Comparison of ENCODE assay signal across 1 cellular context in the genomic region with DNA sequence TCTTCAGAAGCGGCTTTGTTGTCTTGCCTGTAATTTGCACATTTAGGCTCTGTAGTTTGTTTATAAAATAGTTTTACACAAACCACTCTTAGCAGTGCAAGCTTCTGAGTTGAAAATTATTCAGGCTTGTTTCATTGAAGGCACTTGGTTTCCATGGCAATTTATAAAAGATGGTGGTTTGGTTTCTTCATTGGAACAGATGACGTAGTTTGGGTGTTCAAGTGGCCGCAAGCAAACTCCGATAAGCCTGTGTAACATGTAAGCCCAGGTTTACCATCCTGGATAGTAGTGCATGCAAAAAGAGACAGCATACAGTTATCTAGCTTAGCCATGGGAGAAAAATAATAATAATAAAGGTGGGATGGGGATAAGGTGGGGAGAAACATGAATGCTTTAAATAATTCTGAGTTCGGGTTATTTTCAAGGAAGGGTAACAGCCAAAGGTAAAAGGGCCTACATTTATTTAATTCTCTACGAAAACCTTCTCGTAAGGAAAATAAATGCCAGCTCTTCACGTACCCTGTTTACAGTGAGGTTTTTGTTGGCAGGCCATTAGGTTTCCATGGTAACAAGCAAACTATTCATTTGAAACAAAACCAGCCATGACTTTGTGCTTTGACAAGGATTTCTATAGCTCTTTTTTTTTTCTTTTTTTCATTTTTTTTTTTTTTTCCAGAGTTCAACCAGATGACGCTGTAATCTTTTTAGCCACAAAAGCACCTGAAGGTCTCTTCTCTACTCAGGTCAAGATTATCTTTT.
TF ChIP-seq lines count a peak whose summit lies in the region.

No MANE protein-coding gene starts in this region.

TF ChIP-seq in H1, 55 proteins besides CTCF, POLR2A, EP300 and RAD21:
- TF ChIP-seq GTF2F1 (IDR thresholded peaks at IDR 0.05; ENCODE audit: borderline replicate concordance, low read depth, low read length), result no peak
- TF ChIP-seq SP2 (IDR thresholded peaks at IDR 0.05; ENCODE audit: low read length), result no peak
- no peak for TF ChIP-seq SRF (IDR thresholded peaks at IDR 0.05; ENCODE audit: low read depth, low read length)
- TF ChIP-seq RNF2 (IDR thresholded peaks at IDR 0.05; ENCODE audit: borderline replicate concordance, low read depth, low read length, missing control alignments, poor library complexity, severe bottlenecking), result no peak
- no peak for TF ChIP-seq SAP30 (IDR thresholded peaks at IDR 0.05; ENCODE audit: insufficient read depth, insufficient replicate concordance, low read length)
- no peak for TF ChIP-seq CEBPB (IDR thresholded peaks at IDR 0.05; ENCODE audit: low read depth, low read length)
- TF ChIP-seq TBP (IDR thresholded peaks at IDR 0.05; ENCODE audit: low read depth, low read length), result no peak
- TF ChIP-seq SIRT6 (IDR thresholded peaks at IDR 0.05; ENCODE audit: low read length), result no peak
- TF ChIP-seq, protein P1, sequence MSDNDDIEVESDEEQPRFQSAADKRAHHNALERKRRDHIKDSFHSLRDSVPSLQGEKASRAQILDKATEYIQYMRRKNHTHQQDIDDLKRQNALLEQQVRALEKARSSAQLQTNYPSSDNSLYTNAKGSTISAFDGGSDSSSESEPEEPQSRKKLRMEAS (IDR thresholded peaks at IDR 0.05), result no peak
- no peak for TF ChIP-seq CHD2 (IDR thresholded peaks at IDR 0.05; ENCODE audit: low read length)
- TF ChIP-seq ZNF274 (IDR thresholded peaks at IDR 0.05; ENCODE audit: borderline replicate concordance, extremely low read depth, low read length), result no peak
- no peak for TF ChIP-seq SIN3A (conservative IDR thresholded peaks at IDR 0.05 in 1 of 2, IDR thresholded peaks at IDR 0.05 in 1 of 2; ENCODE audit: low read depth in 1 of 2, low read length in 2 of 2)
- no peak for TF ChIP-seq JUND (IDR thresholded peaks at IDR 0.05; ENCODE audit: low read length)
- TF ChIP-seq, protein P2, sequence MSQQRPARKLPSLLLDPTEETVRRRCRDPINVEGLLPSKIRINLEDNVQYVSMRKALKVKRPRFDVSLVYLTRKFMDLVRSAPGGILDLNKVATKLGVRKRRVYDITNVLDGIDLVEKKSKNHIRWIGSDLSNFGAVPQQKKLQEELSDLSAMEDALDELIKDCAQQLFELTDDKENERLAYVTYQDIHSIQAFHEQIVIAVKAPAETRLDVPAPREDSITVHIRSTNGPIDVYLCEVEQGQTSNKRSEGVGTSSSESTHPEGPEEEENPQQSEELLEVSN (IDR thresholded peaks at IDR 0.05), result no peak
- no peak for TF ChIP-seq FOSL1 (IDR thresholded peaks at IDR 0.05; ENCODE audit: insufficient read depth, low read depth, low read length)
TF ChIP-seq in H1: peak in this region for 0.
